1 cellular context compared by ENCODE assay signal in the genomic region with DNA sequence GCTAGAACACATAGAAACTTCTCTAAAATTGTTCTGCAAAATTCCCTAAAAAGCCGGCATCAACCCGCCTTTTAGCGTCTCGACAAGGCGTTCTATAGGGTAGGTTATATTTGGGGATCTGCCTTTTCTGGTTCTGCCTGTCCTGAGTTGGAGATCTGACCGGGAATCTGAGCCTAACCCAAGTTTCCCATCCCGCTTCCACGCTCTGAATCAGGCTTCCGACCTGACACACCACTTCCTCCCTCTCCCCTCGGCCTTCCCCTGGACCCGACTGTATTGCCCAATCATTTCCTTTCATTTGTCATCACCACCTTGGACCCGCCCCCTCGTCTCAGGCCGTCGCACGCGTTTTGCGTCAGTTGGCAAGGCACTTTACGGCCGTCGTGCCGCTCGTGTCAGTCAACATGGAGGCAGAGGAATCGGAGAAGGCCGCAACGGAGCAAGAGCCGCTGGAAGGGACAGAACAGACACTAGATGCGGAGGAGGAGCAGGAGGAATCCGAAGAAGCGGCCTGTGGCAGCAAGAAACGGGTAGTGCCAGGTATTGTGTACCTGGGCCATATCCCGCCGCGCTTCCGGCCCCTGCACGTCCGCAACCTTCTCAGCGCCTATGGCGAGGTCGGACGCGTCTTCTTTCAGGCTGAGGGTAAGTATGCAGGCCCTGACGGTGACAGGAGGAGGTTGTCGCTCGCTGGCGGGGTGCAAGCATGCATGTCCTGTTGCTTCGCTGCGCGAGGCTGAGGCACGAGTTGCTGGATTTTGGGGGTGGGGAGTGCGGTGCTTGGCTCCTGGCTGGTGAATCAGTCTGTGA.
TF ChIP-seq lines count a peak whose summit lies in the region.

A gene (plus strand): TSS at position 375 of the 810 bp plus-strand sequence. CDS start 30 bp downstream, at position 405.

TF ChIP-seq in K562, 482 proteins besides CTCF, POLR2A, EP300 and RAD21 (continued from another document and continues in another):
- TF ChIP-seq, protein P1, sequence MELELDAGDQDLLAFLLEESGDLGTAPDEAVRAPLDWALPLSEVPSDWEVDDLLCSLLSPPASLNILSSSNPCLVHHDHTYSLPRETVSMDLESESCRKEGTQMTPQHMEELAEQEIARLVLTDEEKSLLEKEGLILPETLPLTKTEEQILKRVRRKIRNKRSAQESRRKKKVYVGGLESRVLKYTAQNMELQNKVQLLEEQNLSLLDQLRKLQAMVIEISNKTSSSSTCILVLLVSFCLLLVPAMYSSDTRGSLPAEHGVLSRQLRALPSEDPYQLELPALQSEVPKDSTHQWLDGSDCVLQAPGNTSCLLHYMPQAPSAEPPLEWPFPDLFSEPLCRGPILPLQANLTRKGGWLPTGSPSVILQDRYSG (tag; conservative IDR thresholded peaks at IDR 0.05; ENCODE audit: low read depth), result no peak
- TF ChIP-seq HDAC2 (IDR thresholded peaks at IDR 0.05) (peak; percentile 91), ZNF146 (CRISPR knock-in tag; IDR thresholded peaks at IDR 0.05; ENCODE audit: unreplicated experiment) (no peak), ETV6 (IDR thresholded peaks at IDR 0.05; ENCODE audit: borderline replicate concordance in 1 of 2, low read depth in 2 of 2, low read length in 1 of 2) (peak; percentile 100), ETV6 (CRISPR knock-in tag; IDR thresholded peaks at IDR 0.05; ENCODE audit: borderline replicate concordance) (0 out of 2 replicates have a peak, but pooled peaks have one; percentile 37), BCL6 (CRISPR knock-in tag; IDR thresholded peaks at IDR 0.05) (no peak), ZNF263 (CRISPR knock-in tag; IDR thresholded peaks at IDR 0.05; ENCODE audit: borderline replicate concordance) (no peak), PHB (CRISPR knock-in tag; IDR thresholded peaks at IDR 0.05) (no peak), ZNF311 (CRISPR knock-in tag; IDR thresholded peaks at IDR 0.05) (no peak), PURB (CRISPR knock-in tag; IDR thresholded peaks at IDR 0.05; ENCODE audit: low read depth) (no peak), ZNF445 (CRISPR knock-in tag; IDR thresholded peaks at IDR 0.05; ENCODE audit: low read depth) (no peak), SRSF3 (IDR thresholded peaks at IDR 0.05; ENCODE audit: insufficient read depth, low read length) (no peak), EZH2 (IDR thresholded peaks at IDR 0.05; ENCODE audit: borderline replicate concordance, low read depth, low read length) (no peak), ILF3 (IDR thresholded peaks at IDR 0.05; ENCODE audit: borderline replicate concordance) (no peak), ZNF75A (CRISPR knock-in tag; IDR thresholded peaks at IDR 0.05) (no peak), SMARCB1 (IDR thresholded peaks at IDR 0.05; ENCODE audit: insufficient read length, low read depth) (no peak), YBX1 (IDR thresholded peaks at IDR 0.05) (no peak), MTA2 (IDR thresholded peaks at IDR 0.05; ENCODE audit: low read depth) (no peak; the same call in 1 of the 2 replicates), ESRRB (CRISPR knock-in tag; IDR thresholded peaks at IDR 0.05; ENCODE audit: borderline replicate concordance) (no peak), NFATC3 (IDR thresholded peaks at IDR 0.05) (no peak), RUNX1 (IDR thresholded peaks at IDR 0.05; ENCODE audit: low read depth) (peak; percentile 41; the same call in 1 of the 2 replicates), CCAR2 (IDR thresholded peaks at IDR 0.05; ENCODE audit: low read depth, low read length) (no peak), KDM2B (CRISPR knock-in tag; IDR thresholded peaks at IDR 0.05) (no peak), C11orf30 (IDR thresholded peaks at IDR 0.05; ENCODE audit: low read depth) (peak; percentile 100), ZNF23 (CRISPR knock-in tag; IDR thresholded peaks at IDR 0.05) (no peak), SNRNP70 (optimal IDR thresholded peaks at IDR 0.05; ENCODE audit: low read depth, low read length) (no peak), NCOA1 (IDR thresholded peaks at IDR 0.05; ENCODE audit: low read depth) (peak; percentile 49; the same call in 1 of the 2 replicates), PYGO2 (tag; IDR thresholded peaks at IDR 0.05) (no peak), NR2C1 (IDR thresholded peaks at IDR 0.05) (no peak), NR2C1 (tag; IDR thresholded peaks at IDR 0.05) (peak; percentile 56; the same call in 1 of the 2 replicates), HOXB6 (CRISPR knock-in tag; IDR thresholded peaks at IDR 0.05; ENCODE audit: borderline replicate concordance) (0 out of 2 replicates have a peak, but pooled peaks have one; percentile 45), NFIC (IDR thresholded peaks at IDR 0.05) (peak; percentile 41), RBM34 (IDR thresholded peaks at IDR 0.05; ENCODE audit: borderline replicate concordance, insufficient read depth, low read length) (no peak), PML (IDR thresholded peaks at IDR 0.05; ENCODE audit: low read length) (peak; percentile 87)
- TF ChIP-seq, protein P2, sequence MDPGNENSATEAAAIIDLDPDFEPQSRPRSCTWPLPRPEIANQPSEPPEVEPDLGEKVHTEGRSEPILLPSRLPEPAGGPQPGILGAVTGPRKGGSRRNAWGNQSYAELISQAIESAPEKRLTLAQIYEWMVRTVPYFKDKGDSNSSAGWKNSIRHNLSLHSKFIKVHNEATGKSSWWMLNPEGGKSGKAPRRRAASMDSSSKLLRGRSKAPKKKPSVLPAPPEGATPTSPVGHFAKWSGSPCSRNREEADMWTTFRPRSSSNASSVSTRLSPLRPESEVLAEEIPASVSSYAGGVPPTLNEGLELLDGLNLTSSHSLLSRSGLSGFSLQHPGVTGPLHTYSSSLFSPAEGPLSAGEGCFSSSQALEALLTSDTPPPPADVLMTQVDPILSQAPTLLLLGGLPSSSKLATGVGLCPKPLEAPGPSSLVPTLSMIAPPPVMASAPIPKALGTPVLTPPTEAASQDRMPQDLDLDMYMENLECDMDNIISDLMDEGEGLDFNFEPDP (CRISPR knock-in tag; IDR thresholded peaks at IDR 0.05), result no peak
- TF ChIP-seq, protein P3, sequence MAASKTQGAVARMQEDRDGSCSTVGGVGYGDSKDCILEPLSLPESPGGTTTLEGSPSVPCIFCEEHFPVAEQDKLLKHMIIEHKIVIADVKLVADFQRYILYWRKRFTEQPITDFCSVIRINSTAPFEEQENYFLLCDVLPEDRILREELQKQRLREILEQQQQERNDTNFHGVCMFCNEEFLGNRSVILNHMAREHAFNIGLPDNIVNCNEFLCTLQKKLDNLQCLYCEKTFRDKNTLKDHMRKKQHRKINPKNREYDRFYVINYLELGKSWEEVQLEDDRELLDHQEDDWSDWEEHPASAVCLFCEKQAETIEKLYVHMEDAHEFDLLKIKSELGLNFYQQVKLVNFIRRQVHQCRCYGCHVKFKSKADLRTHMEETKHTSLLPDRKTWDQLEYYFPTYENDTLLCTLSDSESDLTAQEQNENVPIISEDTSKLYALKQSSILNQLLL (CRISPR knock-in tag; IDR thresholded peaks at IDR 0.05; ENCODE audit: borderline replicate concordance), result no peak
- TF ChIP-seq, protein P4, sequence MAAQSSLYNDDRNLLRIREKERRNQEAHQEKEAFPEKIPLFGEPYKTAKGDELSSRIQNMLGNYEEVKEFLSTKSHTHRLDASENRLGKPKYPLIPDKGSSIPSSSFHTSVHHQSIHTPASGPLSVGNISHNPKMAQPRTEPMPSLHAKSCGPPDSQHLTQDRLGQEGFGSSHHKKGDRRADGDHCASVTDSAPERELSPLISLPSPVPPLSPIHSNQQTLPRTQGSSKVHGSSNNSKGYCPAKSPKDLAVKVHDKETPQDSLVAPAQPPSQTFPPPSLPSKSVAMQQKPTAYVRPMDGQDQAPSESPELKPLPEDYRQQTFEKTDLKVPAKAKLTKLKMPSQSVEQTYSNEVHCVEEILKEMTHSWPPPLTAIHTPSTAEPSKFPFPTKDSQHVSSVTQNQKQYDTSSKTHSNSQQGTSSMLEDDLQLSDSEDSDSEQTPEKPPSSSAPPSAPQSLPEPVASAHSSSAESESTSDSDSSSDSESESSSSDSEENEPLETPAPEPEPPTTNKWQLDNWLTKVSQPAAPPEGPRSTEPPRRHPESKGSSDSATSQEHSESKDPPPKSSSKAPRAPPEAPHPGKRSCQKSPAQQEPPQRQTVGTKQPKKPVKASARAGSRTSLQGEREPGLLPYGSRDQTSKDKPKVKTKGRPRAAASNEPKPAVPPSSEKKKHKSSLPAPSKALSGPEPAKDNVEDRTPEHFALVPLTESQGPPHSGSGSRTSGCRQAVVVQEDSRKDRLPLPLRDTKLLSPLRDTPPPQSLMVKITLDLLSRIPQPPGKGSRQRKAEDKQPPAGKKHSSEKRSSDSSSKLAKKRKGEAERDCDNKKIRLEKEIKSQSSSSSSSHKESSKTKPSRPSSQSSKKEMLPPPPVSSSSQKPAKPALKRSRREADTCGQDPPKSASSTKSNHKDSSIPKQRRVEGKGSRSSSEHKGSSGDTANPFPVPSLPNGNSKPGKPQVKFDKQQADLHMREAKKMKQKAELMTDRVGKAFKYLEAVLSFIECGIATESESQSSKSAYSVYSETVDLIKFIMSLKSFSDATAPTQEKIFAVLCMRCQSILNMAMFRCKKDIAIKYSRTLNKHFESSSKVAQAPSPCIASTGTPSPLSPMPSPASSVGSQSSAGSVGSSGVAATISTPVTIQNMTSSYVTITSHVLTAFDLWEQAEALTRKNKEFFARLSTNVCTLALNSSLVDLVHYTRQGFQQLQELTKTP (IDR thresholded peaks at IDR 0.05; ENCODE audit: low read depth in 1 of 2, partially characterized antibody in 2 of 2), result peak in 1 of 2 experiments; percentile 79
- TF ChIP-seq, protein P5, sequence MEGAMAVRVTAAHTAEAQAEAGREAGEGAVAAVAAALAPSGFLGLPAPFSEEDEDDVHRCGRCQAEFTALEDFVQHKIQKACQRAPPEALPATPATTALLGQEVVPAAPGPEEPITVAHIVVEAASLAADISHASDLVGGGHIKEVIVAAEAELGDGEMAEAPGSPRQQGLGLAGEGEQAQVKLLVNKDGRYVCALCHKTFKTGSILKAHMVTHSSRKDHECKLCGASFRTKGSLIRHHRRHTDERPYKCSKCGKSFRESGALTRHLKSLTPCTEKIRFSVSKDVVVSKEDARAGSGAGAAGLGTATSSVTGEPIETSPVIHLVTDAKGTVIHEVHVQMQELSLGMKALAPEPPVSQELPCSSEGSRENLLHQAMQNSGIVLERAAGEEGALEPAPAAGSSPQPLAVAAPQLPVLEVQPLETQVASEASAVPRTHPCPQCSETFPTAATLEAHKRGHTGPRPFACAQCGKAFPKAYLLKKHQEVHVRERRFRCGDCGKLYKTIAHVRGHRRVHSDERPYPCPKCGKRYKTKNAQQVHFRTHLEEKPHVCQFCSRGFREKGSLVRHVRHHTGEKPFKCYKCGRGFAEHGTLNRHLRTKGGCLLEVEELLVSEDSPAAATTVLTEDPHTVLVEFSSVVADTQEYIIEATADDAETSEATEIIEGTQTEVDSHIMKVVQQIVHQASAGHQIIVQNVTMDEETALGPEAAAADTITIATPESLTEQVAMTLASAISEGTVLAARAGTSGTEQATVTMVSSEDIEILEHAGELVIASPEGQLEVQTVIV (CRISPR knock-in tag; IDR thresholded peaks at IDR 0.05; ENCODE audit: borderline replicate concordance), result peak; percentile 100
- TF ChIP-seq, protein P6, sequence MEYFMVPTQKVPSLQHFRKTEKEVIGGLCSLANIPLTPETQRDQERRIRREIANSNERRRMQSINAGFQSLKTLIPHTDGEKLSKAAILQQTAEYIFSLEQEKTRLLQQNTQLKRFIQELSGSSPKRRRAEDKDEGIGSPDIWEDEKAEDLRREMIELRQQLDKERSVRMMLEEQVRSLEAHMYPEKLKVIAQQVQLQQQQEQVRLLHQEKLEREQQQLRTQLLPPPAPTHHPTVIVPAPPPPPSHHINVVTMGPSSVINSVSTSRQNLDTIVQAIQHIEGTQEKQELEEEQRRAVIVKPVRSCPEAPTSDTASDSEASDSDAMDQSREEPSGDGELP (CRISPR knock-in tag; IDR thresholded peaks at IDR 0.05; ENCODE audit: borderline replicate concordance), result peak; percentile 90
- TF ChIP-seq, protein P7, sequence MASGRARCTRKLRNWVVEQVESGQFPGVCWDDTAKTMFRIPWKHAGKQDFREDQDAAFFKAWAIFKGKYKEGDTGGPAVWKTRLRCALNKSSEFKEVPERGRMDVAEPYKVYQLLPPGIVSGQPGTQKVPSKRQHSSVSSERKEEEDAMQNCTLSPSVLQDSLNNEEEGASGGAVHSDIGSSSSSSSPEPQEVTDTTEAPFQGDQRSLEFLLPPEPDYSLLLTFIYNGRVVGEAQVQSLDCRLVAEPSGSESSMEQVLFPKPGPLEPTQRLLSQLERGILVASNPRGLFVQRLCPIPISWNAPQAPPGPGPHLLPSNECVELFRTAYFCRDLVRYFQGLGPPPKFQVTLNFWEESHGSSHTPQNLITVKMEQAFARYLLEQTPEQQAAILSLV (tag; IDR thresholded peaks at IDR 0.05), result peak; percentile 98
- TF ChIP-seq, protein P8, sequence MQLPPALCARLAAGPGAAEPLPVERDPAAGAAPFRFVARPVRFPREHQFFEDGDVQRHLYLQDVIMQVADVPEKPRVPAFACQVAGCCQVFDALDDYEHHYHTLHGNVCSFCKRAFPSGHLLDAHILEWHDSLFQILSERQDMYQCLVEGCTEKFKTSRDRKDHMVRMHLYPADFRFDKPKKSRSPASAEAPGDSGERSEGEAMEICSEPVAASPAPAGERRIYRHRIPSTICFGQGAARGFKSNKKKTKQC (CRISPR knock-in tag; IDR thresholded peaks at IDR 0.05), result peak; percentile 75
- TF ChIP-seq, protein P9, sequence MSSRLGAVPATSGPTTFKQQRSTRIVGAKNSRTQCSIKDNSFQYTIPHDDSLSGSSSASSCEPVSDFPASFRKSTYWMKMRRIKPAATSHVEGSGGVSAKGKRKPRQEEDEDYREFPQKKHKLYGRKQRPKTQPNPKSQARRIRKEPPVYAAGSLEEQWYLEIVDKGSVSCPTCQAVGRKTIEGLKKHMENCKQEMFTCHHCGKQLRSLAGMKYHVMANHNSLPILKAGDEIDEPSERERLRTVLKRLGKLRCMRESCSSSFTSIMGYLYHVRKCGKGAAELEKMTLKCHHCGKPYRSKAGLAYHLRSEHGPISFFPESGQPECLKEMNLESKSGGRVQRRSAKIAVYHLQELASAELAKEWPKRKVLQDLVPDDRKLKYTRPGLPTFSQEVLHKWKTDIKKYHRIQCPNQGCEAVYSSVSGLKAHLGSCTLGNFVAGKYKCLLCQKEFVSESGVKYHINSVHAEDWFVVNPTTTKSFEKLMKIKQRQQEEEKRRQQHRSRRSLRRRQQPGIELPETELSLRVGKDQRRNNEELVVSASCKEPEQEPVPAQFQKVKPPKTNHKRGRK (tag; IDR thresholded peaks at IDR 0.05), result no peak
- TF ChIP-seq, protein P10, sequence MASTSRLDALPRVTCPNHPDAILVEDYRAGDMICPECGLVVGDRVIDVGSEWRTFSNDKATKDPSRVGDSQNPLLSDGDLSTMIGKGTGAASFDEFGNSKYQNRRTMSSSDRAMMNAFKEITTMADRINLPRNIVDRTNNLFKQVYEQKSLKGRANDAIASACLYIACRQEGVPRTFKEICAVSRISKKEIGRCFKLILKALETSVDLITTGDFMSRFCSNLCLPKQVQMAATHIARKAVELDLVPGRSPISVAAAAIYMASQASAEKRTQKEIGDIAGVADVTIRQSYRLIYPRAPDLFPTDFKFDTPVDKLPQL (IDR thresholded peaks at IDR 0.05; ENCODE audit: extremely low read depth, insufficient read length), result no peak
- TF ChIP-seq, protein P11, sequence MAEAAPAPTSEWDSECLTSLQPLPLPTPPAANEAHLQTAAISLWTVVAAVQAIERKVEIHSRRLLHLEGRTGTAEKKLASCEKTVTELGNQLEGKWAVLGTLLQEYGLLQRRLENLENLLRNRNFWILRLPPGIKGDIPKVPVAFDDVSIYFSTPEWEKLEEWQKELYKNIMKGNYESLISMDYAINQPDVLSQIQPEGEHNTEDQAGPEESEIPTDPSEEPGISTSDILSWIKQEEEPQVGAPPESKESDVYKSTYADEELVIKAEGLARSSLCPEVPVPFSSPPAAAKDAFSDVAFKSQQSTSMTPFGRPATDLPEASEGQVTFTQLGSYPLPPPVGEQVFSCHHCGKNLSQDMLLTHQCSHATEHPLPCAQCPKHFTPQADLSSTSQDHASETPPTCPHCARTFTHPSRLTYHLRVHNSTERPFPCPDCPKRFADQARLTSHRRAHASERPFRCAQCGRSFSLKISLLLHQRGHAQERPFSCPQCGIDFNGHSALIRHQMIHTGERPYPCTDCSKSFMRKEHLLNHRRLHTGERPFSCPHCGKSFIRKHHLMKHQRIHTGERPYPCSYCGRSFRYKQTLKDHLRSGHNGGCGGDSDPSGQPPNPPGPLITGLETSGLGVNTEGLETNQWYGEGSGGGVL (CRISPR knock-in tag; IDR thresholded peaks at IDR 0.05), result no peak
